In the genomic region with DNA sequence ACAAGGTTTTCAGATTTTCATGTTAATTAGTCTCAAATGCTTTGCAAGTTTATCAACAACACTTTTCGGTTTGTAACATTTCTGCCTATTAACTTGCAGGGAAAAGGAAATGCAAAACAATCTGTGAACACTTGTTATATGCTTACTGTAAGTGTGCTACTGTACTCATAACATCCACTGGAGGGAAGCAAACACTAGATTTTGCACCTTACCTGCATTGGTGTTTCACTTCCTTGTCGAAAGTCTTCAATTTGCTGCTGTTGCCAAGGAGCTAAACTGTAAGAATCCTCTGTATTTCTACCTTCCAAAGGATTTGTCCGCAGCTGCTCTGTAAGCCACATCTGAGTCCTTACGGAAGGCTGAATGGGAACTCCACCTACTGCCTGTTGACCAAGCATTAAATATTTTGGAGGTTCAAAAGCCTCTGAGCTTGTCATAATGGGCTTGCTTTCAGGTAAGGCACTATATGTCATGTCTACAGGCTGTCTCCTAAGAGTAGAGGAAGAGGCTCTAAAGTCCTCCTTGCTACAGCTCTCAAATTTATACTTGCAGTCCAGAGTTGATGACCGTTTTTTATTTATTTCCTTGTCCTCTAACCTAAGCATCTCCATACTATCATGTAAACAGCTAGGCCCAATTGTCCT, we compare ENCODE assay signal across 9 cellular contexts. TPM values are rescaled to one million over a fixed set of nuclear protein-coding genes. Genes with fewer than 3 reads are reported as not detected.
A peak's percentile ranks its signal among the peaks of the same experiment; 100 is the strongest.
DNase-seq lines count a peak whose midpoint lies in the region; ATAC-seq, FAIRE-seq and TF ChIP-seq lines count a peak whose summit lies in the region.
"Had no signal": no experiment of that assay in that cellular context is flagged by ENCODE, and none has a peak within 500 bp of the region (broad histone marks: within the 10 kb centered on the region; RNA-seq: fewer than 3 reads in every experiment).

No MANE protein-coding gene starts in this region.

- no peaks in the 10 kb centered on the region for H3K9me3 Mint-ChIP-seq in osteocyte (ENCODE audit: unreplicated experiment)

- H3K27ac Mint-ChIP-seq in osteocyte (ENCODE audit: unreplicated experiment): no peak overlapping the region

- DNase-seq in NCI-H2081 (lab: John Stamatoyannopoulos, UW): peak; percentile 3 to 42
- DNase-seq in NCI-H2081 treated with DMSO at 0.1 percent for 48 hours (lab: John Stamatoyannopoulos, UW): no peak
- peak; percentile 26 for DNase-seq in GM19239 (ENCODE audit: insufficient read length, low spot score)
- peak; percentile 26 for DNase-seq in NCI-H460 (ENCODE audit: extremely low read depth, low read depth)
- no peak for DNase-seq in cardiac fibroblast (ENCODE audit: low read depth in 2 of 2)
- no peak for DNase-seq in osteocyte (ENCODE audit: extremely low spot score, unreplicated experiment)
- no peak for DNase-seq in amygdala (lab: John Stamatoyannopoulos, UW)

- no peaks in the 10 kb centered on the region for H3K27me3 Mint-ChIP-seq in osteocyte (ENCODE audit: unreplicated experiment)

- FAIRE-seq in GM19239 (lab: Jason Lieb, UNC): peak; percentile 98

- H3K4me1 Mint-ChIP-seq in osteocyte (ENCODE audit: unreplicated experiment): no peaks in the 10 kb centered on the region

- no peak overlapping the region for H3K4me3 Mint-ChIP-seq in osteocyte (ENCODE audit: unreplicated experiment)

- peak; percentile 99 for ATAC-seq in HG03103 (IDR thresholded peaks at IDR 0.05; ENCODE audit: low read depth, unreplicated experiment)

- TF ChIP-seq CTCF in cardiac fibroblast (IDR thresholded peaks at IDR 0.05; ENCODE audit: low read depth, low read length): peak; percentile 30
- TF ChIP-seq CTCF in osteocyte (IDR thresholded peaks at IDR 0.05): peak; percentile 46

- H3K4me3 ChIP-seq in cardiac fibroblast (replicated peaks in 1 of 2; ENCODE audit: low read depth in 2 of 2, low read length in 2 of 2): no peak overlapping the region
- H3K4me3 ChIP-seq: BLaER1 treated with 17β-estradiol and CSF1 and Interleukin-3, amounts not matched to agents 10 nM and 100 nM had no signal

- H3K36me3 Mint-ChIP-seq in osteocyte (ENCODE audit: unreplicated experiment): peaks cover 4% of the 10 kb centered on the region

RNA-seq across cellular contexts. Expression of gene PLN, which starts 17.3 kb away (rescaled TPM):
- not detected in 2 replicates for total RNA-seq in NCI-H460 (2014; rRNA removed; shearing (Covaris generic))
- not detected in 2 replicates for polyA plus RNA-seq in NCI-H460 (2014; cell fraction: nucleus; rRNA removed)
- total RNA-seq in osteocyte: not detected in 2 replicates

Comparison
In these comparisons a context has a peak if more than half of its experiments do, and no peak if none do; other contexts are left out.
1. DNase-seq: peak in NCI-H2081 (2 of 2), GM19239 (single experiment) and NCI-H460 (single experiment); none in NCI-H2081 treated with DMSO at 0.1 percent for 48 hours (single experiment), cardiac fibroblast (0 of 2), osteocyte (single experiment) and amygdala (0 of 56).